6 cellular contexts compared by ENCODE assay signal in genomic region chr11:43676933-43677332, GRCh38.
"Had no signal": no experiment of that assay in that cellular context is flagged by ENCODE, and none has a peak within 500 bp of the region (broad histone marks: within the 10 kb centered on the region; RNA-seq: fewer than 3 reads in every experiment).

No MANE protein-coding gene starts in this region.

- H3K4me3 Mint-ChIP-seq: H9, HFFc6, IgD-negative memory B cell had no signal

- H3K36me3 Mint-ChIP-seq: IgD-negative memory B cell had no signal

- H3K4me3 ChIP-seq: GM23248 had no signal

- H3K27ac Mint-ChIP-seq: H9, HFFc6, IgD-negative memory B cell had no signal

- DNase-seq: GM23248, GOT3, H9, HFFc6, KBM-7 had no signal
